ENCODE assay signal across 1 cellular context in the genomic region with DNA sequence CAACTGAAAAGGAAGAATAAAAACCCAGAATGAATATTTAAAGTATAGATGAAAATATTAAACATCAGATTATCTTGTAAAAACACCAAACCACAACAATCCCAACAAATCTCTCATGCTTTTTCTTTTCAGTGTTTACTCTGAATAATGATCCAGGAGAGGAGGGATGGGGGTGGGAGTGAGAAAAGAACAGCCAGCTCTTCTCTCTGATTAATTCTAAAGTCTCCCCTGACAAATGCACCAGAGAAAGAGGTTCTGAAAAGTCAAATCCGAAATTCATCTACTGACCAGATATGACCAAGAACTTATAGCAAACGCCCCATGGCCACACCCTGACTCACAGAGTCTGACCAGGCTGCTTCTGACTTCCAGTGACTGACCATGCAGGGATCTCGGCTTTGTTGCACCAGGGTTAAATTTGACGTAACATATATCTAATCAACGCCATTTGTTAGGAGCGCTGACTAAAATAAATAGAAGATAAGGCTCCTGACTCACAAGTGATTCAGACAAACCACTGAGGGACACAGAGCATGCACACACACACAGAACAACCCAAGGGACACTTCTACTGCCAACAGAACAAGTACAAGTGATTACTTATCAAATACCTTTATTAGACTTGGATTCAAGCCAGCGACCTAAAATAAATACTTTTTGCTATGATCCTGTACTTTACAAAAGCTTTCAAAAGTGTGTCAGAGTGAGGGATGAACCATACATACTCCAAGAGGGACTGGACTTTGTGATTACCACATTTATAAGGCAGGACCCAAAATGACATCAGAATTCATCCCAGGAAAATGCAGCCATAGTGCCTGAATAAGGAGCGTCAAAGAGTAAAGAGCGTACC.
TF ChIP-seq lines count a peak whose summit lies in the region.

No MANE protein-coding gene starts in this region.

TF ChIP-seq in HepG2, 621 proteins besides CTCF, POLR2A, EP300 and RAD21 (continued from another document and continues in another):
- TF ChIP-seq USF2 (IDR thresholded peaks at IDR 0.05; ENCODE audit: low read depth, low read length) (no peak), USF2 (CRISPR knock-in tag; IDR thresholded peaks at IDR 0.05; ENCODE audit: borderline replicate concordance) (no peak), CREBL2 (CRISPR knock-in tag; IDR thresholded peaks at IDR 0.05; ENCODE audit: borderline replicate concordance) (0 out of 2 replicates have a peak, but pooled peaks have one; percentile 20), SRSF9 (IDR thresholded peaks at IDR 0.05; ENCODE audit: borderline replicate concordance, insufficient read depth, low read depth, low read length, poor library complexity, severe bottlenecking) (no peak), AHR (CRISPR knock-in tag; IDR thresholded peaks at IDR 0.05) (no peak), RARG (CRISPR knock-in tag; IDR thresholded peaks at IDR 0.05; ENCODE audit: low read depth) (no peak), NR2F1 (CRISPR knock-in tag; IDR thresholded peaks at IDR 0.05) (no peak), DZIP1 (CRISPR knock-in tag; IDR thresholded peaks at IDR 0.05) (no peak), MED1 (CRISPR knock-in tag; IDR thresholded peaks at IDR 0.05) (peak; percentile 39; the same call in 1 of the 2 replicates), HDAC1 (CRISPR knock-in tag; IDR thresholded peaks at IDR 0.05) (no peak; the same call in 1 of the 2 replicates), ATRX (CRISPR knock-in tag; IDR thresholded peaks at IDR 0.05; ENCODE audit: borderline replicate concordance) (no peak), MTF2 (CRISPR knock-in tag; IDR thresholded peaks at IDR 0.05; ENCODE audit: borderline replicate concordance) (no peak), CENPT (CRISPR knock-in tag; IDR thresholded peaks at IDR 0.05; ENCODE audit: low read depth) (no peak), SMAD9 (CRISPR knock-in tag; IDR thresholded peaks at IDR 0.05) (no peak), CHCHD3 (CRISPR knock-in tag; IDR thresholded peaks at IDR 0.05) (no peak), MEF2D (CRISPR knock-in tag; IDR thresholded peaks at IDR 0.05) (no peak), ZNF878 (CRISPR knock-in tag; IDR thresholded peaks at IDR 0.05) (no peak)
- TF ChIP-seq, protein P1, sequence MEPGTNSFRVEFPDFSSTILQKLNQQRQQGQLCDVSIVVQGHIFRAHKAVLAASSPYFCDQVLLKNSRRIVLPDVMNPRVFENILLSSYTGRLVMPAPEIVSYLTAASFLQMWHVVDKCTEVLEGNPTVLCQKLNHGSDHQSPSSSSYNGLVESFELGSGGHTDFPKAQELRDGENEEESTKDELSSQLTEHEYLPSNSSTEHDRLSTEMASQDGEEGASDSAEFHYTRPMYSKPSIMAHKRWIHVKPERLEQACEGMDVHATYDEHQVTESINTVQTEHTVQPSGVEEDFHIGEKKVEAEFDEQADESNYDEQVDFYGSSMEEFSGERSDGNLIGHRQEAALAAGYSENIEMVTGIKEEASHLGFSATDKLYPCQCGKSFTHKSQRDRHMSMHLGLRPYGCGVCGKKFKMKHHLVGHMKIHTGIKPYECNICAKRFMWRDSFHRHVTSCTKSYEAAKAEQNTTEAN (CRISPR knock-in tag; conservative IDR thresholded peaks at IDR 0.05): peak; percentile 87
- TF ChIP-seq, protein P2, sequence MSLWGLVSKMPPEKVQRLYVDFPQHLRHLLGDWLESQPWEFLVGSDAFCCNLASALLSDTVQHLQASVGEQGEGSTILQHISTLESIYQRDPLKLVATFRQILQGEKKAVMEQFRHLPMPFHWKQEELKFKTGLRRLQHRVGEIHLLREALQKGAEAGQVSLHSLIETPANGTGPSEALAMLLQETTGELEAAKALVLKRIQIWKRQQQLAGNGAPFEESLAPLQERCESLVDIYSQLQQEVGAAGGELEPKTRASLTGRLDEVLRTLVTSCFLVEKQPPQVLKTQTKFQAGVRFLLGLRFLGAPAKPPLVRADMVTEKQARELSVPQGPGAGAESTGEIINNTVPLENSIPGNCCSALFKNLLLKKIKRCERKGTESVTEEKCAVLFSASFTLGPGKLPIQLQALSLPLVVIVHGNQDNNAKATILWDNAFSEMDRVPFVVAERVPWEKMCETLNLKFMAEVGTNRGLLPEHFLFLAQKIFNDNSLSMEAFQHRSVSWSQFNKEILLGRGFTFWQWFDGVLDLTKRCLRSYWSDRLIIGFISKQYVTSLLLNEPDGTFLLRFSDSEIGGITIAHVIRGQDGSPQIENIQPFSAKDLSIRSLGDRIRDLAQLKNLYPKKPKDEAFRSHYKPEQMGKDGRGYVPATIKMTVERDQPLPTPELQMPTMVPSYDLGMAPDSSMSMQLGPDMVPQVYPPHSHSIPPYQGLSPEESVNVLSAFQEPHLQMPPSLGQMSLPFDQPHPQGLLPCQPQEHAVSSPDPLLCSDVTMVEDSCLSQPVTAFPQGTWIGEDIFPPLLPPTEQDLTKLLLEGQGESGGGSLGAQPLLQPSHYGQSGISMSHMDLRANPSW (CRISPR knock-in tag; IDR thresholded peaks at IDR 0.05; ENCODE audit: borderline replicate concordance): no peak; the same call in 1 of the 2 replicates
- TF ChIP-seq, protein P3, sequence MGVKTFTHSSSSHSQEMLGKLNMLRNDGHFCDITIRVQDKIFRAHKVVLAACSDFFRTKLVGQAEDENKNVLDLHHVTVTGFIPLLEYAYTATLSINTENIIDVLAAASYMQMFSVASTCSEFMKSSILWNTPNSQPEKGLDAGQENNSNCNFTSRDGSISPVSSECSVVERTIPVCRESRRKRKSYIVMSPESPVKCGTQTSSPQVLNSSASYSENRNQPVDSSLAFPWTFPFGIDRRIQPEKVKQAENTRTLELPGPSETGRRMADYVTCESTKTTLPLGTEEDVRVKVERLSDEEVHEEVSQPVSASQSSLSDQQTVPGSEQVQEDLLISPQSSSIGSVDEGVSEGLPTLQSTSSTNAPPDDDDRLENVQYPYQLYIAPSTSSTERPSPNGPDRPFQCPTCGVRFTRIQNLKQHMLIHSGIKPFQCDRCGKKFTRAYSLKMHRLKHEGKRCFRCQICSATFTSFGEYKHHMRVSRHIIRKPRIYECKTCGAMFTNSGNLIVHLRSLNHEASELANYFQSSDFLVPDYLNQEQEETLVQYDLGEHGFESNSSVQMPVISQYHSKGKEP (CRISPR knock-in tag; IDR thresholded peaks at IDR 0.05): no peak
- TF ChIP-seq, protein P4, sequence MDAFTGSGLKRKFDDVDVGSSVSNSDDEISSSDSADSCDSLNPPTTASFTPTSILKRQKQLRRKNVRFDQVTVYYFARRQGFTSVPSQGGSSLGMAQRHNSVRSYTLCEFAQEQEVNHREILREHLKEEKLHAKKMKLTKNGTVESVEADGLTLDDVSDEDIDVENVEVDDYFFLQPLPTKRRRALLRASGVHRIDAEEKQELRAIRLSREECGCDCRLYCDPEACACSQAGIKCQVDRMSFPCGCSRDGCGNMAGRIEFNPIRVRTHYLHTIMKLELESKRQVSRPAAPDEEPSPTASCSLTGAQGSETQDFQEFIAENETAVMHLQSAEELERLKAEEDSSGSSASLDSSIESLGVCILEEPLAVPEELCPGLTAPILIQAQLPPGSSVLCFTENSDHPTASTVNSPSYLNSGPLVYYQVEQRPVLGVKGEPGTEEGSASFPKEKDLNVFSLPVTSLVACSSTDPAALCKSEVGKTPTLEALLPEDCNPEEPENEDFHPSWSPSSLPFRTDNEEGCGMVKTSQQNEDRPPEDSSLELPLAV (CRISPR knock-in tag; conservative IDR thresholded peaks at IDR 0.05; ENCODE audit: low read depth): no peak
- TF ChIP-seq, protein P5, sequence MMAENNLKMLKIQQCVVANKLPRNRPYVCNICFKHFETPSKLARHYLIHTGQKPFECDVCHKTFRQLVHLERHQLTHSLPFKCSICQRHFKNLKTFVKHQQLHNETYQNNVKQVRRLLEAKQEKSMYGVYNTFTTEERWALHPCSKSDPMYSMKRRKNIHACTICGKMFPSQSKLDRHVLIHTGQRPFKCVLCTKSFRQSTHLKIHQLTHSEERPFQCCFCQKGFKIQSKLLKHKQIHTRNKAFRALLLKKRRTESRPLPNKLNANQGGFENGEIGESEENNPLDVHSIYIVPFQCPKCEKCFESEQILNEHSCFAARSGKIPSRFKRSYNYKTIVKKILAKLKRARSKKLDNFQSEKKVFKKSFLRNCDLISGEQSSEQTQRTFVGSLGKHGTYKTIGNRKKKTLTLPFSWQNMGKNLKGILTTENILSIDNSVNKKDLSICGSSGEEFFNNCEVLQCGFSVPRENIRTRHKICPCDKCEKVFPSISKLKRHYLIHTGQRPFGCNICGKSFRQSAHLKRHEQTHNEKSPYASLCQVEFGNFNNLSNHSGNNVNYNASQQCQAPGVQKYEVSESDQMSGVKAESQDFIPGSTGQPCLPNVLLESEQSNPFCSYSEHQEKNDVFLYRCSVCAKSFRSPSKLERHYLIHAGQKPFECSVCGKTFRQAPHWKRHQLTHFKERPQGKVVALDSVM (CRISPR knock-in tag; IDR thresholded peaks at IDR 0.05): no peak
- TF ChIP-seq, protein P6, sequence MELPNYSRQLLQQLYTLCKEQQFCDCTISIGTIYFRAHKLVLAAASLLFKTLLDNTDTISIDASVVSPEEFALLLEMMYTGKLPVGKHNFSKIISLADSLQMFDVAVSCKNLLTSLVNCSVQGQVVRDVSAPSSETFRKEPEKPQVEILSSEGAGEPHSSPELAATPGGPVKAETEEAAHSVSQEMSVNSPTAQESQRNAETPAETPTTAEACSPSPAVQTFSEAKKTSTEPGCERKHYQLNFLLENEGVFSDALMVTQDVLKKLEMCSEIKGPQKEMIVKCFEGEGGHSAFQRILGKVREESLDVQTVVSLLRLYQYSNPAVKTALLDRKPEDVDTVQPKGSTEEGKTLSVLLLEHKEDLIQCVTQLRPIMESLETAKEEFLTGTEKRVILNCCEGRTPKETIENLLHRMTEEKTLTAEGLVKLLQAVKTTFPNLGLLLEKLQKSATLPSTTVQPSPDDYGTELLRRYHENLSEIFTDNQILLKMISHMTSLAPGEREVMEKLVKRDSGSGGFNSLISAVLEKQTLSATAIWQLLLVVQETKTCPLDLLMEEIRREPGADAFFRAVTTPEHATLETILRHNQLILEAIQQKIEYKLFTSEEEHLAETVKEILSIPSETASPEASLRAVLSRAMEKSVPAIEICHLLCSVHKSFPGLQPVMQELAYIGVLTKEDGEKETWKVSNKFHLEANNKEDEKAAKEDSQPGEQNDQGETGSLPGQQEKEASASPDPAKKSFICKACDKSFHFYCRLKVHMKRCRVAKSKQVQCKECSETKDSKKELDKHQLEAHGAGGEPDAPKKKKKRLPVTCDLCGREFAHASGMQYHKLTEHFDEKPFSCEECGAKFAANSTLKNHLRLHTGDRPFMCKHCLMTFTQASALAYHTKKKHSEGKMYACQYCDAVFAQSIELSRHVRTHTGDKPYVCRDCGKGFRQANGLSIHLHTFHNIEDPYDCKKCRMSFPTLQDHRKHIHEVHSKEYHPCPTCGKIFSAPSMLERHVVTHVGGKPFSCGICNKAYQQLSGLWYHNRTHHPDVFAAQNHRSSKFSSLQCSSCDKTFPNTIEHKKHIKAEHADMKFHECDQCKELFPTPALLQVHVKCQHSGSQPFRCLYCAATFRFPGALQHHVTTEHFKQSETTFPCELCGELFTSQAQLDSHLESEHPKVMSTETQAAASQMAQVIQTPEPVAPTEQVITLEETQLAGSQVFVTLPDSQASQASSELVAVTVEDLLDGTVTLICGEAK (IDR thresholded peaks at IDR 0.05): no peak
- TF ChIP-seq, protein P6 (CRISPR knock-in tag; IDR thresholded peaks at IDR 0.05): no peak
